Comparison of ENCODE assay signal across 18 cellular contexts in the genomic region with DNA sequence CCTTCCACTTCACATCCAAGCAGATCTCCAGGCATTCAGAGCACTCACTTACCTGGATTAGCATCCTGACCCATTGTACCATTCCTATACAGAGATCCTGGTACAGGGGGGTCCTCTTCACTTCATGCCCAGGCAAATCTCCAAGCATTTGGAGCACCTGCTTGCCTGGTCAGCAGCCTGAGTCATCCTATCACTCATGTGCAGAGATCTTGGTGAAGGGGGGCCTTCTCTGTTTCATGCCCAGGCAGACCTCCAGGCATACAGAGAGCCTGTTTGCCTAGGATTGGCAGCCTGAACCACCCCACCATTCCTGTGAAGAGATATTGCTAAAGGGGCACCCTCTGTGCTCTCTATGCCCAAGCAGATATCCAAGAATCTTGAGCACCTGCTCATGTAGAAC.
"Had no signal": no experiment of that assay in that cellular context is flagged by ENCODE, and none has a peak within 500 bp of the region (broad histone marks: within the 10 kb centered on the region; RNA-seq: fewer than 3 reads in every experiment).

No MANE protein-coding gene starts in this region.

- H3K4me3 Mint-ChIP-seq: memory B cell; natural killer cell; stimulated activated naive B cell treated with anti-CD40 and anti-IgM and Interleukin-4, amounts not matched to agents 10 μg/mL and 1 μg/mL and 100 μg/mL, for 72 hours; stimulated activated naive CD8-positive, alpha-beta T cell treated with anti-CD3 and anti-CD28 coated beads, Interleukin-15, Interleukin-2, amounts not matched to agents 100 ng/mL and 50 ng/mL, for 24 hours had no signal

- DNase-seq: effector memory CD4-positive, alpha-beta T cell; gastrocnemius medialis; heart left ventricle; natural killer cell; pancreas; retina; upper lobe of right lung had no signal

- H3K4me1 ChIP-seq: gastrocnemius medialis, heart left ventricle, pancreas, right lobe of liver, transverse colon, upper lobe of right lung, vagina had no signal

- H3K27ac ChIP-seq: coronary artery, gastrocnemius medialis, heart left ventricle, hepatocyte, neutrophil, pancreas, right lobe of liver, thoracic aorta, transverse colon, upper lobe of right lung, vagina had no signal

- H3K4me1 Mint-ChIP-seq: memory B cell; natural killer cell; stimulated activated naive B cell treated with anti-CD40 and anti-IgM and Interleukin-4, amounts not matched to agents 10 μg/mL and 1 μg/mL and 100 μg/mL, for 72 hours had no signal

- H3K9me3 ChIP-seq: gastrocnemius medialis, neutrophil, right lobe of liver, thoracic aorta, transverse colon, upper lobe of right lung, vagina had no signal

- H3K27ac Mint-ChIP-seq: memory B cell; natural killer cell; stimulated activated naive B cell treated with anti-CD40 and anti-IgM and Interleukin-4, amounts not matched to agents 10 μg/mL and 1 μg/mL and 100 μg/mL, for 72 hours; stimulated activated naive CD8-positive, alpha-beta T cell treated with anti-CD3 and anti-CD28 coated beads, Interleukin-15, Interleukin-2, amounts not matched to agents 100 ng/mL and 50 ng/mL, for 24 hours had no signal

- H3K27me3 ChIP-seq: gastrocnemius medialis, neutrophil, pancreas, right lobe of liver, transverse colon, upper lobe of right lung, vagina had no signal

- H3K36me3 Mint-ChIP-seq: memory B cell; natural killer cell; stimulated activated naive B cell treated with anti-CD40 and anti-IgM and Interleukin-4, amounts not matched to agents 10 μg/mL and 1 μg/mL and 100 μg/mL, for 72 hours had no signal

- H3K9me3 Mint-ChIP-seq: natural killer cell; stimulated activated naive CD8-positive, alpha-beta T cell treated with anti-CD3 and anti-CD28 coated beads, Interleukin-15, Interleukin-2, amounts not matched to agents 100 ng/mL and 50 ng/mL, for 24 hours had no signal

- H3K36me3 ChIP-seq: gastrocnemius medialis, heart left ventricle, neutrophil, pancreas, right lobe of liver, thoracic aorta, transverse colon, upper lobe of right lung, vagina had no signal

- H3K4me3 ChIP-seq: coronary artery, gastrocnemius medialis, heart left ventricle, hepatocyte, lung, pancreas, right lobe of liver, thoracic aorta, transverse colon, upper lobe of right lung, vagina had no signal
